Comparison of ENCODE assay signal across 8 cellular contexts in the genomic region with DNA sequence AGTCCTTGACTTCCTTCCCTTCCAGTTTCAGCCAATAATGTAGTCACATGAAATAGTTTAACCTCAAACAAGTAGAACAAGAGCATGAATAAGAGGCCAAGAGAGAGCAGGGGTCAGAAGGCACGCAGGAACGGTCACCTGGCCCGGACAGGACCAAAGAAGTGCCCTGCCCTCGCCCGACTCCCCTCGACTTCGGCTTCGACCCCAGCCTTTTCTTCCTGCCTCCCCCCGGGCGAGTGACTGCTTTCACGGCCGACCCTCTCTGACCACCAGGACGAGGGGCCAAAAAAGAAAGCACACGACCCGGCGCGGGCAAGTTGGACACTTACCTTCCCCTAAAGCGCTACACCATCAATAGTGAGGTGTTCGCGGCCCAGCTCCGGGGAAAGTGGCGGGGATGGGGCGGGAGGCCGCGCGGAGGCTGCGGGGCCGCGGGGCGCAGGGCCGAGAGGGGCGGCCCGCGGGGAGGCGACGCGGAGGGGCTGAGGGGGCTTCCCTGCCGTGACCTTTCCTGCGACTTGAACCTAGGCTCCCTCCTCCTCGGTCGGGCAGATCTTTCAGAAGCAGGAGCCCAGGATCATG. TPM values are rescaled to one million over a fixed set of nuclear protein-coding genes. Genes with fewer than 3 reads are reported as not detected.
A peak's percentile ranks its signal among the peaks of the same experiment; 100 is the strongest.
DNase-seq lines count a peak whose midpoint lies in the region; ATAC-seq and TF ChIP-seq lines count a peak whose summit lies in the region.

No MANE protein-coding gene starts in this region.

- H3K36me3 Mint-ChIP-seq in activated CD8-positive, alpha-beta memory T cell treated with anti-CD3 and anti-CD28 coated beads, Interleukin-2, amount 10 ng/mL, durations not matched to agents 7 days and 5 days = peaks cover 2% of the 10 kb centered on the region

- peaks cover 38% of the 10 kb centered on the region for H3K4me1 ChIP-seq in muscle layer of colon (ENCODE audit: insufficient read depth, low read length)
- H3K4me1 ChIP-seq in tibial artery = peaks cover 0 to 29% (median 16%) of the 10 kb centered on the region in 4 donors

- DNase-seq in NCI-H82 (lab: John Stamatoyannopoulos, UW) (peak; percentile 64), NCI-H82 treated with DMSO at 0.1 percent for 48 hours (lab: John Stamatoyannopoulos, UW; ENCODE audit: unreplicated experiment) (no peak), HK-2 (ENCODE audit: unreplicated experiment) (peak; percentile 40), epithelial cell of esophagus (ENCODE audit: low read depth) (no peak), tibial artery (peak in 1 of 2 donors; percentile 22), middle frontal gyrus (ENCODE audit: extremely low spot score, low spot score) (no peak)
- peak; percentile 50 for DNase-seq in activated CD8-positive, alpha-beta memory T cell treated with anti-CD3 and anti-CD28 coated beads, Interleukin-2, amount 10 ng/mL, durations not matched to agents 7 days and 5 days

- H3K36me3 ChIP-seq in muscle layer of colon (ENCODE audit: insufficient read depth, low read length) (no peaks in the 10 kb centered on the region), tibial artery (no peaks in the 10 kb centered on the region)

- H3K9me3 ChIP-seq in muscle layer of colon (ENCODE audit: low read length) = no peaks in the 10 kb centered on the region
- H3K9me3 ChIP-seq in tibial artery = no peaks in the 10 kb centered on the region

- H3K27me3 Mint-ChIP-seq in activated CD8-positive, alpha-beta memory T cell treated with anti-CD3 and anti-CD28 coated beads, Interleukin-2, amount 10 ng/mL, durations not matched to agents 7 days and 5 days = peaks cover 11% of the 10 kb centered on the region

- H3K27ac ChIP-seq in muscle layer of colon (ENCODE audit: low read depth, low read length) (peak overlapping the region; percentile 99), tibial artery (peak overlapping the region; percentile 94 to 96)

- H3K4me3 Mint-ChIP-seq in activated CD8-positive, alpha-beta memory T cell treated with anti-CD3 and anti-CD28 coated beads, Interleukin-2, amount 10 ng/mL, durations not matched to agents 7 days and 5 days = peak overlapping the region; percentile 91

- no peaks in the 10 kb centered on the region for H3K9me3 Mint-ChIP-seq in activated CD8-positive, alpha-beta memory T cell treated with anti-CD3 and anti-CD28 coated beads, Interleukin-2, amount 10 ng/mL, durations not matched to agents 7 days and 5 days (ENCODE audit: low read depth)

- peaks cover 44% of the 10 kb centered on the region for H3K4me1 Mint-ChIP-seq in activated CD8-positive, alpha-beta memory T cell treated with anti-CD3 and anti-CD28 coated beads, Interleukin-2, amount 10 ng/mL, durations not matched to agents 7 days and 5 days

- peak overlapping the region; percentile 96 for H3K9ac ChIP-seq in muscle layer of colon (ENCODE audit: low read length)

- ATAC-seq in activated CD8-positive, alpha-beta memory T cell treated with anti-CD3 and anti-CD28 coated beads, Interleukin-2, amount 10 ng/mL, durations not matched to agents 7 days and 5 days = peak; percentile 24

- H3K4me3 ChIP-seq in epithelial cell of esophagus (ENCODE audit: low read length) = peak overlapping the region; percentile 62
- H3K4me3 ChIP-seq in muscle layer of colon (ENCODE audit: low read depth in 1 of 2, low read length in 2 of 2) = peak overlapping the region; percentile 93 to 99
- peak overlapping the region; percentile 72 to 94 for H3K4me3 ChIP-seq in tibial artery

- H3K27me3 ChIP-seq in muscle layer of colon (ENCODE audit: control insufficient read depth in 1 of 2, insufficient read depth in 2 of 2, low read length in 2 of 2) (no peaks in the 10 kb centered on the region), tibial artery (no peaks in the 10 kb centered on the region)

- CTCF ChIA-PET in activated CD8-positive, alpha-beta memory T cell treated with anti-CD3 and anti-CD28 coated beads, Interleukin-2, amount 10 ng/mL, durations not matched to agents 7 days and 5 days (lab: Charles Lee) = interaction anchor here (0.6 to 3.0 kb wide), 6 partner anchors 32 to 294 kb away, joined by 3 to 17 read pairs (median 4); no protein-coding TSS in a partner anchor

- peak overlapping the region; percentile 86 for H3K27ac Mint-ChIP-seq in activated CD8-positive, alpha-beta memory T cell treated with anti-CD3 and anti-CD28 coated beads, Interleukin-2, amount 10 ng/mL, durations not matched to agents 7 days and 5 days

- no peak for TF ChIP-seq CTCF in epithelial cell of esophagus (IDR thresholded peaks at IDR 0.05; ENCODE audit: insufficient read depth, low read depth, low read length, missing control alignments)
- no peak for TF ChIP-seq CTCF in tibial artery (IDR thresholded peaks at IDR 0.05)

- intact Hi-C loops in tibial artery (cut with DNase I; ENCODE audit: low total_unique reads) = no loop called here

RNA-seq across cellular contexts. Expression of gene RERE, which starts 0.5 kb away (rescaled TPM):
- 10 to 100 TPM; 38.3 TPM for total RNA-seq in activated CD8-positive, alpha-beta memory T cell treated with anti-CD3 and anti-CD28 coated beads, Interleukin-2, amount 10 ng/mL, durations not matched to agents 7 days and 5 days

Comparison
In these comparisons a context has a peak if more than half of its experiments do, and no peak if none do; other contexts are left out.
1. DNase-seq: peak in NCI-H82 (single experiment), HK-2 (single experiment) and activated CD8-positive, alpha-beta memory T cell treated with anti-CD3 and anti-CD28 coated beads, Interleukin-2, amount 10 ng/mL, durations not matched to agents 7 days and 5 days (single experiment); none in NCI-H82 treated with DMSO at 0.1 percent for 48 hours (single experiment), epithelial cell of esophagus (single experiment) and middle frontal gyrus (single experiment).
2. Peak in every context shown above with its lines, with median percentiles within 50 percentile points of each other: H3K4me3 ChIP-seq.